ENCODE assay signal across 20 cellular contexts in the genomic region with DNA sequence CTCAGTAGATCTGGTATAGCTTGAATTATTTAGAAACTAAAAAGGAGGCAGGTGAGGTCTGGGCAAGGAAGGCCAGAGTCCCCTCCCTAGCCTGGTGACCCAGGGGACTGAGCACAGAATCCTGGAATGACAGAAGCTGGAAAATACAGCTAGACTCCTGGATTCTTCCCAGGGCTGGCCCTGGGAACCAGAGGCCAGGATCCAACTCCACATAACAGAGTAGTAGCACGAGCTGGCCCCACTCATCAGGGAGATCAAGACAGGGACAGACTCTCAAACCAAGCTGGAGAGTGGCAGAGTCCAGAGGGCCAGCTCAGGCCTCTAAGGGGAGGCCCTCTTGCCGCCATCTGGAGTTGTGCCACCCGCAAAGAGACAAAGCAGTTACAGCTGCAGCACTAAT. TPM values are rescaled to one million over a fixed set of nuclear protein-coding genes. Genes with fewer than 3 reads are reported as not detected.
DNase-seq lines count a peak whose midpoint lies in the region; ATAC-seq, FAIRE-seq and TF ChIP-seq lines count a peak whose summit lies in the region.
"Had no signal": no experiment of that assay in that cellular context is flagged by ENCODE, and none has a peak within 500 bp of the region (broad histone marks: within the 10 kb centered on the region; RNA-seq: fewer than 3 reads in every experiment).

No MANE protein-coding gene starts in this region.

- peak overlapping the region; percentile 53 for H3K27ac Mint-ChIP-seq in T-helper 17 cell
- no peak overlapping the region for H3K27ac Mint-ChIP-seq in type B pancreatic cell
- H3K27ac Mint-ChIP-seq: HFFc6 had no signal

- no peaks in the 10 kb centered on the region for H4K20me1 ChIP-seq in osteoblast (ENCODE audit: insufficient read depth, low read length)

- H3K36me3 Mint-ChIP-seq in T-helper 17 cell (ENCODE audit: low read depth): peaks cover 4% of the 10 kb centered on the region
- no peaks in the 10 kb centered on the region for H3K36me3 Mint-ChIP-seq in type B pancreatic cell

- H3K9me3 ChIP-seq in left ventricle myocardium inferior (replicated peaks) (no peaks in the 10 kb centered on the region), T-helper 17 cell (ENCODE audit: control insufficient read depth, low read length, poor library complexity, severe bottlenecking) (no peaks in the 10 kb centered on the region), osteoblast (ENCODE audit: low read depth, low read length) (no peaks in the 10 kb centered on the region)

- H3K4me3 Mint-ChIP-seq in T-helper 17 cell: no peak overlapping the region
- no peak overlapping the region for H3K4me3 Mint-ChIP-seq in type B pancreatic cell
- H3K4me3 Mint-ChIP-seq: HFFc6 had no signal

- H3K36me3 ChIP-seq in left ventricle myocardium inferior (no peaks in the 10 kb centered on the region), osteoblast (ENCODE audit: insufficient read depth, low read length) (no peaks in the 10 kb centered on the region)

- H3K4me3 ChIP-seq in left ventricle myocardium inferior (no peak overlapping the region), osteoblast (ENCODE audit: insufficient read depth, low read length) (no peak overlapping the region)
- H3K4me3 ChIP-seq: K562 had no signal

- no peak overlapping the region for H3K4me2 ChIP-seq in osteoblast (ENCODE audit: insufficient read depth, low read length)

- H3K27me3 Mint-ChIP-seq in T-helper 17 cell (no peaks in the 10 kb centered on the region), type B pancreatic cell (peaks cover 14% of the 10 kb centered on the region)

- TF ChIP-seq CTCF in left ventricle myocardium inferior (IDR thresholded peaks at IDR 0.05; ENCODE audit: borderline replicate concordance) (no peak), osteoblast (IDR thresholded peaks at IDR 0.05; ENCODE audit: extremely low read depth, low read depth, low read length) (no peak), type B pancreatic cell (conservative IDR thresholded peaks at IDR 0.05) (no peak)

- H3K79me2 ChIP-seq in osteoblast (ENCODE audit: insufficient read depth, low read length): no peaks in the 10 kb centered on the region

- no peaks in the 10 kb centered on the region for H3K9me3 Mint-ChIP-seq in type B pancreatic cell
- H3K9me3 Mint-ChIP-seq: HFFc6 had no signal

- H2AFZ ChIP-seq in osteoblast (ENCODE audit: low read length): no peak overlapping the region

- ATAC-seq in Right ventricle myocardium inferior (no peak), T-helper 17 cell (no peak)
- ATAC-seq: K562 had no signal

- peaks cover 48% of the 10 kb centered on the region for H3K4me1 Mint-ChIP-seq in T-helper 17 cell
- H3K4me1 Mint-ChIP-seq in type B pancreatic cell (ENCODE audit: unreplicated experiment): no peaks in the 10 kb centered on the region

- H3K27me3 ChIP-seq in left ventricle myocardium inferior (ENCODE audit: low read depth) (no peaks in the 10 kb centered on the region), osteoblast (ENCODE audit: insufficient read depth, low read length) (peaks cover 9% of the 10 kb centered on the region)

- intact Hi-C loops in left ventricle myocardium inferior (cut with micrococcal nuclease) (no loop called here), Right ventricle myocardium inferior (cut with DNase I) (no loop called here)

- no peak for FAIRE-seq in GM19239 (lab: Jason Lieb, UNC)
- FAIRE-seq: G401.6, H54, K562 had no signal

- no peak for DNase-seq in left ventricle myocardium inferior
- no peak for DNase-seq in Right ventricle myocardium inferior (ENCODE audit: missing footprints)
- no peak for DNase-seq in T-helper 17 cell
- peak; percentile 60 for DNase-seq in osteoblast (ENCODE audit: insufficient read length, low spot score, missing footprints)
- DNase-seq in GM19239 (ENCODE audit: insufficient read length, low spot score): no peak
- no peak for DNase-seq in type B pancreatic cell (ENCODE audit: extremely low spot score, unreplicated experiment)
- DNase-seq in stimulated activated CD4-positive, alpha-beta T cell treated with anti-CD3 and anti-CD28 coated beads, Interleukin-4, amount 100 ng/mL, for 4 hours: no peak
- DNase-seq: DMS 273 treated with DMSO at 0.1 percent for 48 hours, DND-41, HFFc6, NCI-H1105, NCI-H1694, NCI-H2081 treated with DMSO at 0.1 percent for 48 hours, NCI-H446 treated with DMSO at 0.1 percent for 48 hours, NCI-H748 treated with DMSO at 0.1 percent for 48 hours, OCI-M1 had no signal

- H3K4me1 ChIP-seq in left ventricle myocardium inferior: peaks cover 60% of the 10 kb centered on the region
- H3K4me1 ChIP-seq in osteoblast (ENCODE audit: insufficient read depth, low read length): no peaks in the 10 kb centered on the region

- H3K27ac ChIP-seq in left ventricle myocardium inferior (replicated peaks) (peak overlapping the region; percentile 37), osteoblast (ENCODE audit: low read depth, low read length) (no peak overlapping the region)
- H3K27ac ChIP-seq: C4-2B had no signal

RNA-seq across cellular contexts. Expression of a gene that starts 10.7 kb away (rescaled TPM):
- total RNA-seq in left ventricle myocardium inferior (1.7 TPM), Right ventricle myocardium inferior (2.1 TPM), T-helper 17 cell (10 to 100 TPM; 33.4 to 72.9 TPM), osteoblast (not detected in 2 replicates), type B pancreatic cell (ENCODE audit: low replicate concordance) (4.7 and 5.6 TPM in 2 replicates)
- total RNA-seq: HFFc6 had no signal
